Comparison of ENCODE assay signal across 1 cellular context in genomic region chr1:245401881-245402598, GRCh38.
TF ChIP-seq lines count a peak whose summit lies in the region.

No MANE protein-coding gene starts in this region.

TF ChIP-seq in HEK293T, 16 proteins besides CTCF, POLR2A, EP300 and RAD21 (continued from another document):
- TF ChIP-seq PKNOX1 (IDR thresholded peaks at IDR 0.05), result no peak
